8 cellular contexts compared by ENCODE assay signal in genomic region chr19:45467456-45468158, GRCh38. TPM values are rescaled to one million over a fixed set of nuclear protein-coding genes. Genes with fewer than 3 reads are reported as not detected.
DNase-seq lines count a peak whose midpoint lies in the region; ATAC-seq and TF ChIP-seq lines count a peak whose summit lies in the region.

TSS of gene FOSB (plus strand) at chr19:45467996. CDS start at chr19:45468587, 591 bp downstream.

- intact Hi-C loops in Right ventricle myocardium superior (cut with DNase I) (no loop called here), tibial artery (cut with DNase I; ENCODE audit: low total_unique reads) (loop anchor here (2.0 kb wide), 1 partner anchor 13 kb away; no protein-coding TSS in a partner anchor)

- peak within 1 kb of the TSS; percentile 27; the same call in 1 of the 2 replicates for H3K27ac ChIP-seq in SU-DHL-6 (ENCODE audit: low read depth, low read length)
- H3K27ac ChIP-seq in parathyroid adenoma: peak within 1 kb of the TSS; percentile 99
- H3K27ac ChIP-seq in tibial artery: peak within 1 kb of the TSS; percentile 89 to 95

- in situ Hi-C loops in G401 (cut with HindIII; ENCODE audit: low sequenced_read_pairs): no loop called here

- H3F3A ChIP-seq in SU-DHL-6 (ENCODE audit: insufficient read depth): 0 out of 2 replicates have a peak, but pooled peaks cover 3% of the 10 kb centered on the region

- DNase-seq in G401 (ENCODE audit: low spot score): peak; percentile 95
- DNase-seq in HEK293T (ENCODE audit: extremely low spot score): peak; percentile 94
- peak; percentile 69 for DNase-seq in NCI-H1092 treated with DMSO at 0.1 percent for 48 hours (lab: John Stamatoyannopoulos, UW)
- peak; percentile 76 for DNase-seq in activated naive CD8-positive, alpha-beta T cell treated with anti-CD3 and anti-CD28 coated beads, Interleukin-2, amount 50 U/mL, for 16 hours (ENCODE audit: low read depth, low spot score)
- DNase-seq in Right ventricle myocardium superior: peak; percentile 97
- DNase-seq in tibial artery: peak; percentile 96

- ATAC-seq in Right ventricle myocardium superior (ENCODE audit: poor library complexity): peak; percentile 73

- CTCF ChIA-PET in HEK293T (lab: Yijun Ruan, JAX): interaction anchor here (1.0 to 1.7 kb wide), 3 partner anchors 11 to 28 kb away, joined by 4 to 10 read pairs (median 7); no protein-coding TSS in a partner anchor

- no peaks in the 10 kb centered on the region for H4K20me1 ChIP-seq in SU-DHL-6 (ENCODE audit: low read depth, low read length)

- H3K9ac ChIP-seq in SU-DHL-6 (ENCODE audit: low read length) (peak within 1 kb of the TSS; percentile 59), parathyroid adenoma (peak within 1 kb of the TSS; percentile 79)

- H3K36me3 ChIP-seq in SU-DHL-6 (ENCODE audit: low read length): no peaks in the 10 kb centered on the region
- no peaks in the 10 kb centered on the region for H3K36me3 ChIP-seq in parathyroid adenoma (ENCODE audit: control insufficient read depth, insufficient read depth, low read length)
- no peaks in the 10 kb centered on the region for H3K36me3 ChIP-seq in tibial artery

- POLR2A ChIA-PET in HEK293T (lab: Yijun Ruan, JAX): interaction anchor here (0.6 to 2.7 kb wide), 13 partner anchors 9 to 43 kb away, joined by 3 to 10 read pairs (median 4); no protein-coding TSS in a partner anchor

- H3K9me3 ChIP-seq in SU-DHL-6 (ENCODE audit: insufficient read depth, low read length) (no peaks in the 10 kb centered on the region), parathyroid adenoma (ENCODE audit: control insufficient read depth, low read length) (no peaks in the 10 kb centered on the region), tibial artery (no peaks in the 10 kb centered on the region)

- no peaks in the 10 kb centered on the region for H3K27me3 ChIP-seq in SU-DHL-6 (ENCODE audit: low read length)
- H3K27me3 ChIP-seq in parathyroid adenoma (ENCODE audit: control insufficient read depth, insufficient read depth, low read length): no peaks in the 10 kb centered on the region
- H3K27me3 ChIP-seq in tibial artery: no peaks in the 10 kb centered on the region

- no peaks in the 10 kb centered on the region for H3K9me2 ChIP-seq in SU-DHL-6 (replicated peaks; ENCODE audit: insufficient read depth, low read length)

- no peak for TF ChIP-seq CTCF in SU-DHL-6 (IDR thresholded peaks at IDR 0.05; ENCODE audit: insufficient read depth, low read length, poor library complexity, severe bottlenecking)
- TF ChIP-seq CTCF in parathyroid adenoma (IDR thresholded peaks at IDR 0.05): no peak
- no peak for TF ChIP-seq CTCF in tibial artery (IDR thresholded peaks at IDR 0.05)

- peak within 1 kb of the TSS; percentile 59 for H3K4me3 ChIP-seq in SU-DHL-6 (ENCODE audit: insufficient read depth, low read length, poor library complexity, severe bottlenecking)
- peak within 1 kb of the TSS; percentile 100 for H3K4me3 ChIP-seq in parathyroid adenoma (ENCODE audit: low read depth, low read length)
- H3K4me3 ChIP-seq in tibial artery: peak within 1 kb of the TSS; percentile 62

- H2AFZ ChIP-seq in SU-DHL-6 (ENCODE audit: low read depth, low read length, severe bottlenecking) (peak within 1 kb of the TSS; percentile 86), parathyroid adenoma (peak within 1 kb of the TSS; percentile 85)

- H3K4me2 ChIP-seq in SU-DHL-6 (ENCODE audit: low read depth, low read length, poor library complexity, severe bottlenecking): peak within 1 kb of the TSS; percentile 81
- H3K4me2 ChIP-seq in parathyroid adenoma (ENCODE audit: low read length): peak within 1 kb of the TSS; percentile 100

- H3K79me2 ChIP-seq in SU-DHL-6 (ENCODE audit: insufficient read depth, low read length) (no peaks in the 10 kb centered on the region), parathyroid adenoma (no peaks in the 10 kb centered on the region)

- H3K4me1 ChIP-seq in parathyroid adenoma (peaks cover 19% of the 10 kb centered on the region), tibial artery (peaks cover 0 to 35% (median 27%) of the 10 kb centered on the region in 4 donors)

TF ChIP-seq in HEK293T, 16 proteins besides CTCF, POLR2A, EP300 and RAD21:
- TF ChIP-seq ELF4 (IDR thresholded peaks at IDR 0.05) (peak; percentile 76), FOXM1 (IDR thresholded peaks at IDR 0.05; ENCODE audit: borderline replicate concordance) (no peak)

RNA-seq across cellular contexts. Expression of gene FOSB, which starts in this region (rescaled TPM):
- 0.31 and 1.5 TPM in 2 replicates for total RNA-seq in G401 (2014; rRNA removed; shearing (Covaris generic))
- 0.51 TPM for total RNA-seq in Right ventricle myocardium superior

Comparison
In these comparisons a context has a peak if more than half of its experiments do, and no peak if none do; other contexts are left out.
1. Peak in every context shown above with its lines: DNase-seq, ATAC-seq, H3K4me3 ChIP-seq and H3K27ac ChIP-seq.
2. Peak in DNase-seq and ATAC-seq in Right ventricle myocardium superior; RNA of the gene not detected or under 1 TPM.
3. H3K27ac ChIP-seq: peak in every context shown above with its lines; median percentile 99 in parathyroid adenoma; 92 in tibial artery; 27 in SU-DHL-6.